In genomic region chr9:104256710-104257091, GRCh38 we compare ENCODE assay signal across 21 cellular contexts.
"Had no signal": no experiment of that assay in that cellular context is flagged by ENCODE, and none has a peak within 500 bp of the region (broad histone marks: within the 10 kb centered on the region; RNA-seq: fewer than 3 reads in every experiment).

No MANE protein-coding gene starts in this region.

- H3K9me3 ChIP-seq: lower lobe of right lung had no signal

- ATAC-seq: activated naive CD8-positive, alpha-beta T cell treated with anti-CD3 and anti-CD28 coated beads, Interleukin-2, amount 50 U/mL, for 24 hours; heart right ventricle; left lung; lower lobe of right lung; mucosa of descending colon; natural killer cell treated with Interleukin-12 subunit alpha and Interleukin-12 subunit beta and Interleukin-15 and Interleukin-18, amount 100 ng/mL, for 72 hours; right cardiac atrium had no signal

- H3K36me3 Mint-ChIP-seq: activated naive CD4-positive, alpha-beta T cell treated with anti-CD3 and anti-CD28 coated beads, Interleukin-2, amount 50 U/mL, for 24 hours; natural killer cell treated with Interleukin-12 subunit alpha and Interleukin-12 subunit beta and Interleukin-15 and Interleukin-18, amount 100 ng/mL, for 72 hours had no signal

- H3K27me3 Mint-ChIP-seq: activated naive CD8-positive, alpha-beta T cell treated with anti-CD3 and anti-CD28 coated beads, Interleukin-2, amount 50 U/mL, for 24 hours; activated T-cell treated with anti-CD3 and anti-CD28 coated beads, Interleukin-2, amount 50 U/mL, for 24 hours; natural killer cell treated with Interleukin-12 subunit alpha and Interleukin-12 subunit beta and Interleukin-15 and Interleukin-18, amount 100 ng/mL, for 72 hours had no signal

- H3K4me3 ChIP-seq: esophagus muscularis mucosa, heart right ventricle, left lung, lower lobe of right lung, mucosa of descending colon, spleen, suprapubic skin, tibial artery had no signal

- H3K27ac ChIP-seq: esophagus muscularis mucosa, foreskin keratinocyte, heart right ventricle, left lung, lower lobe of right lung, spleen, suprapubic skin, tibial artery had no signal

- H3K4me3 Mint-ChIP-seq: activated naive CD4-positive, alpha-beta T cell treated with anti-CD3 and anti-CD28 coated beads, Interleukin-2, amount 50 U/mL, for 24 hours; activated naive CD8-positive, alpha-beta T cell treated with anti-CD3 and anti-CD28 coated beads, Interleukin-2, amount 50 U/mL, for 24 hours; activated T-cell treated with anti-CD3 and anti-CD28 coated beads, Interleukin-2, amount 50 U/mL, for 24 hours; natural killer cell treated with Interleukin-12 subunit alpha and Interleukin-12 subunit beta and Interleukin-15 and Interleukin-18, amount 100 ng/mL, for 72 hours had no signal

- H3K27ac Mint-ChIP-seq: activated naive CD4-positive, alpha-beta T cell treated with anti-CD3 and anti-CD28 coated beads, Interleukin-2, amount 50 U/mL, for 24 hours; activated naive CD8-positive, alpha-beta T cell treated with anti-CD3 and anti-CD28 coated beads, Interleukin-2, amount 50 U/mL, for 24 hours; activated T-cell treated with anti-CD3 and anti-CD28 coated beads, Interleukin-2, amount 50 U/mL, for 24 hours; natural killer cell treated with Interleukin-12 subunit alpha and Interleukin-12 subunit beta and Interleukin-15 and Interleukin-18, amount 100 ng/mL, for 72 hours had no signal

- H3K36me3 ChIP-seq: esophagus muscularis mucosa, heart right ventricle, left lung, lower lobe of right lung, spleen, suprapubic skin, tibial artery had no signal

- H3K4me1 ChIP-seq: esophagus muscularis mucosa, heart right ventricle, left lung, lower lobe of right lung, spleen, suprapubic skin, tibial artery had no signal

- DNase-seq: activated CD4-positive, alpha-beta T cell treated with anti-CD3 and anti-CD28 coated beads for 48 hours; activated CD4-positive, alpha-beta T cell treated with anti-CD3 and anti-CD28 coated beads, Interleukin-2, amount 50 U/mL, for 48 hours; activated CD8-positive, alpha-beta memory T cell treated with anti-CD3 and anti-CD28 coated beads, Interleukin-2, amount 50 U/mL, for 48 hours; activated naive CD8-positive, alpha-beta T cell treated with anti-CD3 and anti-CD28 coated beads, Interleukin-2, amount 50 U/mL, for 24 hours; activated T-cell treated with anti-CD3 and anti-CD28 coated beads, Interleukin-2, amount 50 U/mL, for 24 hours; amygdala; central memory CD4-positive, alpha-beta T cell; heart right ventricle; left lung; lower lobe of right lung; mucosa of descending colon; posterior cingulate gyrus; right cardiac atrium; spleen; stimulated activated naive CD4-positive, alpha-beta T cell; tibial artery had no signal

- H3K27me3 ChIP-seq: esophagus muscularis mucosa, foreskin keratinocyte, left lung, spleen, suprapubic skin, tibial artery had no signal

- H3K4me1 Mint-ChIP-seq: activated naive CD4-positive, alpha-beta T cell treated with anti-CD3 and anti-CD28 coated beads, Interleukin-2, amount 50 U/mL, for 24 hours; activated naive CD8-positive, alpha-beta T cell treated with anti-CD3 and anti-CD28 coated beads, Interleukin-2, amount 50 U/mL, for 24 hours had no signal
